1 cellular context compared by ENCODE assay signal in genomic region chr7:885261-885892, GRCh38.
TF ChIP-seq lines count a peak whose summit lies in the region.

No MANE protein-coding gene starts in this region.

TF ChIP-seq in H1, 55 proteins besides CTCF, POLR2A, EP300 and RAD21:
- no peak for TF ChIP-seq CBX5 (IDR thresholded peaks at IDR 0.05; ENCODE audit: low read depth, low read length)
- no peak for TF ChIP-seq BCL11A (IDR thresholded peaks at IDR 0.05; ENCODE audit: low read depth in 2 of 2, low read length in 2 of 2)
- TF ChIP-seq USF2 (IDR thresholded peaks at IDR 0.05; ENCODE audit: low read length), result no peak
- TF ChIP-seq SAP30 (IDR thresholded peaks at IDR 0.05; ENCODE audit: insufficient read depth, insufficient replicate concordance, low read length), result no peak
- no peak for TF ChIP-seq CHD7 (IDR thresholded peaks at IDR 0.05; ENCODE audit: insufficient replicate concordance, low read length)
- TF ChIP-seq HDAC2 (IDR thresholded peaks at IDR 0.05; ENCODE audit: borderline replicate concordance in 1 of 2, low read depth in 2 of 2, low read length in 2 of 2), result no peak
- TF ChIP-seq BRCA1 (IDR thresholded peaks at IDR 0.05; ENCODE audit: low read depth, low read length), result no peak
- TF ChIP-seq ZNF274 (IDR thresholded peaks at IDR 0.05; ENCODE audit: borderline replicate concordance, extremely low read depth, low read length), result no peak
- no peak for TF ChIP-seq SIN3A (conservative IDR thresholded peaks at IDR 0.05 in 1 of 2, IDR thresholded peaks at IDR 0.05 in 1 of 2; ENCODE audit: low read depth in 1 of 2, low read length in 2 of 2)
- no peak for TF ChIP-seq ASH2L (IDR thresholded peaks at IDR 0.05; ENCODE audit: low read length)
- no peak for TF ChIP-seq YY1 (IDR thresholded peaks at IDR 0.05; ENCODE audit: low read depth, low read length)
- TF ChIP-seq CEBPB (IDR thresholded peaks at IDR 0.05; ENCODE audit: low read depth, low read length), result no peak
